In the genomic region with DNA sequence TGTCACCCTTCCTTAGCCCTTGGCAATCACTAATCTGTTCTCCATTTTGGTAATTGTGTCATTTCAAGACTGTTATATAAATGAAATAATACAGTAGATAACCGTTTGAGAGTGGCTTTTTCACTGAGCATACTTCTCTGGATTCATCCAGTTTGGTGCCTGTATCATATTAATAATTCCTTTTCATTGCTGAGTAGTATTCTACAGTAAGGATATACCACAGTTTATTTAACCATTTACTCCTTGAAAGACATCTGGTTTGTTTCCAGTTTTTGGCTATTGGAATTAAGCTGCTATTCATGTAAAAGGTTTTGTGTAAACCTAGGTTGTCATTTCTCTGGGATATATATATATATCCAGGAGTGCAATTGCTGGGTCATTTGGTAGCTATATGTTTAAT, we compare ENCODE assay signal across 22 cellular contexts. TPM values are rescaled to one million over a fixed set of nuclear protein-coding genes. Genes with fewer than 3 reads are reported as not detected.
DNase-seq lines count a peak whose midpoint lies in the region; ATAC-seq, FAIRE-seq and TF ChIP-seq lines count a peak whose summit lies in the region.
"Had no signal": no experiment of that assay in that cellular context is flagged by ENCODE, and none has a peak within 500 bp of the region (broad histone marks: within the 10 kb centered on the region; RNA-seq: fewer than 3 reads in every experiment).

No MANE protein-coding gene starts in this region.

- H3K4me3 Mint-ChIP-seq in MCF 10A (ENCODE audit: unreplicated experiment), result no peak overlapping the region
- H3K4me3 Mint-ChIP-seq: CD4-positive, alpha-beta memory T cell; HFFc6 had no signal

- no peak overlapping the region for H3K23ac ChIP-seq in H1 (ENCODE audit: insufficient read length)

- H3K9me3 Mint-ChIP-seq in MCF 10A (ENCODE audit: unreplicated experiment), result peaks cover 17% of the 10 kb centered on the region

- no peak overlapping the region for H2BK15ac ChIP-seq in H1 (ENCODE audit: low read length)

- H3K18ac ChIP-seq in H1 (ENCODE audit: extremely low read depth, low read length), result no peak overlapping the region

- intact Hi-C loops in MCF 10A (cut with micrococcal nuclease), result no loop called here
- intact Hi-C loops in breast epithelium (cut with DNase I; ENCODE audit: low total_unique reads), result no loop called here

- CTCF ChIA-PET in MCF 10A (lab: Yijun Ruan, JAX), result interaction anchor here (0.7 kb wide), 1 partner anchor 47 kb away, joined by 3 read pairs; no protein-coding TSS in a partner anchor
- CTCF ChIA-PET in H1 (lab: Charles Lee; ENCODE audit: partially characterized antibody), result interaction anchor here (0.8 to 1.0 kb wide), 2 partner anchors 21 to 24 kb away, joined by 3 read pairs; no protein-coding TSS in a partner anchor

- no peak overlapping the region for H3K4ac ChIP-seq in H1 (replicated peaks; ENCODE audit: insufficient read length, low read depth, low read length)

- no peak overlapping the region for H3K4me2 ChIP-seq in H1 (ENCODE audit: insufficient read depth in 1 of 2, low read depth in 2 of 2, low read length in 2 of 2)

- H3K27ac Mint-ChIP-seq in MCF 10A (ENCODE audit: low read depth, unreplicated experiment), result peak overlapping the region; percentile 97
- H3K27ac Mint-ChIP-seq: CD4-positive, alpha-beta memory T cell; HFFc6 had no signal

- no peak overlapping the region for H2BK12ac ChIP-seq in H1 (ENCODE audit: low read depth, low read length)

- H3K56ac ChIP-seq in H1 (replicated peaks; ENCODE audit: insufficient read length, low read depth, low read length), result no peak overlapping the region

- no peaks in the 10 kb centered on the region for H4K20me1 ChIP-seq in H1 (replicated peaks in 1 of 2; ENCODE audit: control insufficient read depth in 1 of 2, insufficient read depth in 2 of 2, low read length in 2 of 2)

- H4K91ac ChIP-seq in H1 (replicated peaks; ENCODE audit: insufficient read length, low read length), result no peak overlapping the region

- H4K8ac ChIP-seq in H1 (ENCODE audit: extremely low read depth, insufficient read depth, low read length), result no peak overlapping the region

- H3K4me1 ChIP-seq in breast epithelium (peaks cover 0 to 2% of the 10 kb centered on the region in 2 donors), RWPE2 (ENCODE audit: insufficient read depth, poor library complexity, severe bottlenecking) (peaks cover 25% of the 10 kb centered on the region), H1 (replicated peaks in 1 of 4; ENCODE audit: control insufficient read depth in 3 of 4, insufficient read depth in 4 of 4, low read length in 3 of 4) (peaks cover 0 to 2% (median 0%) of the 10 kb centered on the region in 4 experiments; a peak in 1 of 7 replicates)

- H3K36me3 ChIP-seq in breast epithelium (no peaks in the 10 kb centered on the region), RWPE2 (ENCODE audit: low read depth) (no peaks in the 10 kb centered on the region), H1 (ENCODE audit: control insufficient read depth in 2 of 4, insufficient read depth in 4 of 4, low read length in 3 of 4) (no peaks in the 10 kb centered on the region)

- no peaks in the 10 kb centered on the region for H3K27me3 Mint-ChIP-seq in MCF 10A (ENCODE audit: insufficient read depth, unreplicated experiment)

- ATAC-seq in RWPE2 (ENCODE audit: low read depth) (no peak), GM18517 (IDR thresholded peaks at IDR 0.05; ENCODE audit: unreplicated experiment) (no peak), GM21619 (IDR thresholded peaks at IDR 0.05; ENCODE audit: unreplicated experiment) (no peak)

- no peak overlapping the region for H4K5ac ChIP-seq in H1 (ENCODE audit: insufficient read length, low read depth, low read length)

- no peaks in the 10 kb centered on the region for H3K23me2 ChIP-seq in H1 (ENCODE audit: low read depth, low read length)

- POLR2A ChIA-PET in MCF 10A (lab: Yijun Ruan, JAX), result interaction anchor here (1.1 to 1.6 kb wide), 2 partner anchors 11 to 28 kb away, joined by 4 read pairs; no protein-coding TSS in a partner anchor
- POLR2A ChIA-PET in H1 (lab: Charles Lee; ENCODE audit: partially characterized antibody), result no interaction called here

- no TSS peak for BruUV-seq in MCF 10A (replicated peaks; lab: Mats Ljungman, UMichigan)

- no peaks in the 10 kb centered on the region for H3K36me3 Mint-ChIP-seq in MCF 10A (ENCODE audit: insufficient read depth, unreplicated experiment)
- H3K36me3 Mint-ChIP-seq: CD4-positive, alpha-beta memory T cell had no signal

- no peak overlapping the region for H2AK5ac ChIP-seq in H1 (ENCODE audit: low read depth, low read length)

- FAIRE-seq in H1 (lab: Jason Lieb, UNC), result no peak
- FAIRE-seq: GM12891, GM18507 had no signal

- H3K79me1 ChIP-seq in H1 (ENCODE audit: low read depth, low read length), result no peaks in the 10 kb centered on the region

- no peaks in the 10 kb centered on the region for H3K79me2 ChIP-seq in H1 (ENCODE audit: control insufficient read depth in 1 of 2, insufficient read depth in 2 of 2, low read length in 2 of 2)

- TF ChIP-seq RAD21 in H1 (IDR thresholded peaks at IDR 0.05 in 1 of 2, conservative IDR thresholded peaks at IDR 0.05 in 1 of 2; ENCODE audit: low read depth in 2 of 2, low read length in 2 of 2), result no peak

- H2BK120ac ChIP-seq in H1 (replicated peaks; ENCODE audit: low read depth, low read length), result no peak overlapping the region

- H3K27me3 ChIP-seq in breast epithelium (no peaks in the 10 kb centered on the region), RWPE2 (ENCODE audit: insufficient read depth, poor library complexity, severe bottlenecking) (no peaks in the 10 kb centered on the region), H1 (replicated peaks in 1 of 4; ENCODE audit: control insufficient read depth in 3 of 4, extremely low read depth in 1 of 4, insufficient read depth in 3 of 4, low read length in 3 of 4) (no peaks in the 10 kb centered on the region)

- H2AFZ ChIP-seq in H1 (ENCODE audit: low read length), result no peak overlapping the region

- TF ChIP-seq POLR2A in breast epithelium (IDR thresholded peaks at IDR 0.05) (no peak), H1 (IDR thresholded peaks at IDR 0.05; ENCODE audit: control extremely low read depth in 1 of 2, low read depth in 2 of 2, low read length in 2 of 2) (no peak)

- WGBS in H1 (ENCODE audit: extremely low coverage in 1 of 2, insufficient coverage in 1 of 2, insufficient read length in 1 of 2, insufficient replicate concordance in 2 of 2, low coverage in 1 of 2, low lambda C conversion rate in 2 of 2, missing lambda C conversion rate in 1 of 2), 2 experiments, result 76% methylated on average over 1 of the region's 1 CpG; no CpG with 5 or more reads in 1 of the 2 experiments

- no peak overlapping the region for H3K4me3 ChIP-seq in breast epithelium
- H3K4me3 ChIP-seq in RWPE2 (ENCODE audit: severe bottlenecking), result no peak overlapping the region
- no peak overlapping the region for H3K4me3 ChIP-seq in H1 (ENCODE audit: extremely low read depth in 1 of 4, insufficient read depth in 2 of 4, low read depth in 3 of 4, low read length in 4 of 4)

- TF ChIP-seq CTCF in MCF 10A (IDR thresholded peaks at IDR 0.05; ENCODE audit: unreplicated experiment) (no peak), breast epithelium (IDR thresholded peaks at IDR 0.05) (no peak), RWPE2 (IDR thresholded peaks at IDR 0.05; ENCODE audit: poor library complexity, severe bottlenecking) (no peak), H1 (IDR thresholded peaks at IDR 0.05; ENCODE audit: control extremely low read depth in 1 of 3, insufficient read depth in 1 of 3, low read depth in 1 of 3, low read length in 3 of 3) (no peak)

- H3K9ac ChIP-seq in H1 (replicated peaks in 1 of 4; ENCODE audit: extremely low read depth in 1 of 4, low read depth in 3 of 4, low read length in 3 of 4), result no peak overlapping the region

- DNase-seq in MCF 10A (ENCODE audit: unreplicated experiment) (no peak), breast epithelium (ENCODE audit: low spot score in 2 of 2) (no peak), RWPE2 (ENCODE audit: low spot score) (no peak), H1 (ENCODE audit: low read depth in 1 of 2, low spot score in 2 of 2) (no peak)
- DNase-seq in activated CD4-positive, alpha-beta T cell treated with anti-CD3 and anti-CD28 coated beads for 4 hours, result no peak
- DNase-seq: 8988T; C1 segment of cervical spinal cord; Calu3; CD4-positive, alpha-beta memory T cell; COR-L47; DMS53; DMS79 treated with DMSO at 0.1 percent for 48 hours; GF-D8; GOT3; H7; HCEC 1CT; HFFc6 had no signal

- H3K14ac ChIP-seq in H1 (ENCODE audit: insufficient read length), result no peak overlapping the region

- H3K27ac ChIP-seq in breast epithelium (no peak overlapping the region), RWPE2 (ENCODE audit: poor library complexity, severe bottlenecking) (peak overlapping the region; percentile 97), H1 (ENCODE audit: low read depth, low read length) (no peak overlapping the region)

- no peak overlapping the region for H2BK5ac ChIP-seq in H1 (ENCODE audit: low read depth, low read length)

- H2BK20ac ChIP-seq in H1 (ENCODE audit: low read length), result no peak overlapping the region

- no peaks in the 10 kb centered on the region for H3K9me3 ChIP-seq in breast epithelium
- no peaks in the 10 kb centered on the region for H3K9me3 ChIP-seq in RWPE2 (ENCODE audit: severe bottlenecking)
- peaks cover 0 to 10% of the 10 kb centered on the region in 2 experiments; a peak in 2 of 4 replicates for H3K9me3 ChIP-seq in H1 (ENCODE audit: insufficient read depth in 2 of 2, low read depth in 1 of 2, low read length in 1 of 2)

- TF ChIP-seq EP300 in H1 (IDR thresholded peaks at IDR 0.05; ENCODE audit: borderline replicate concordance in 1 of 2, low read depth in 2 of 2, low read length in 2 of 2), result no peak

- peaks cover 18% of the 10 kb centered on the region for H3K4me1 Mint-ChIP-seq in MCF 10A (ENCODE audit: insufficient read depth, unreplicated experiment)

TF ChIP-seq in H1, 55 proteins besides CTCF, POLR2A, EP300 and RAD21:
- TF ChIP-seq KDM1A (IDR thresholded peaks at IDR 0.05; ENCODE audit: borderline replicate concordance, low read length), result peak; percentile 77; the same call in 1 of the 2 replicates
- TF ChIP-seq SRF (IDR thresholded peaks at IDR 0.05; ENCODE audit: low read depth, low read length), result no peak
TF ChIP-seq in H1: peak in this region for 1.

RNA-seq across cellular contexts. Expression of gene TGFA, which starts 44.6 kb away (rescaled TPM):
- total RNA-seq in MCF 10A (2022), result 17.9 and 22.5 TPM in 2 replicates
- total RNA-seq in breast epithelium, result 10 to 100 TPM in 1 of 3 donors, 1 to 10 TPM in 2; 1.1 to 16.1 (median 4.9) TPM
- 2.8 and 3.7 TPM in 2 replicates for total RNA-seq in H1 (2021; fragmentation: NEBNext Ultra II Directional; extraction: Animal tissue kit (Norgen Biotek cat#: 25700))
- 1.8 and 2.1 TPM in 2 replicates for polyA plus RNA-seq in H1 (2011; rRNA removed)
- 1.8 TPM for polyA plus RNA-seq in H1 (2011; cell fraction: cytosol; rRNA removed)
- 2.7 TPM for polyA plus RNA-seq in H1 (2011; cell fraction: nucleus; rRNA removed)
- polyA plus RNA-seq in H1 (2012, experiment 1 of 2), result 1.4 to 2.2 TPM (median 1.7 TPM) in 4 replicates
- 0.81 TPM for polyA plus RNA-seq in H1 (2012, experiment 2 of 2)
- polyA plus RNA-seq in H1 (2013, experiment 1 of 2), result 2.1 TPM
- polyA plus RNA-seq in H1 (2013, experiment 2 of 2), result 3.0 TPM
- polyA minus RNA-seq in H1 (2011; rRNA and poly(A)+ RNA removed), result 2.2 and 2.7 TPM in 2 replicates
- 1.8 TPM for polyA minus RNA-seq in H1 (2011; cell fraction: cytosol; rRNA and poly(A)+ RNA removed)
- 3.5 TPM for polyA minus RNA-seq in H1 (2011; cell fraction: nucleus; rRNA and poly(A)+ RNA removed)
- total RNA-seq: G401 had no signal
